In genomic region chr15:29102911-29103824, GRCh38 we compare ENCODE assay signal across 8 cellular contexts.
DNase-seq lines count a peak whose midpoint lies in the region; ATAC-seq and TF ChIP-seq lines count a peak whose summit lies in the region.

No MANE protein-coding gene starts in this region.

- H3K27me3 ChIP-seq in BLaER1 treated with 17β-estradiol and CSF1 and Interleukin-3, amounts not matched to agents 10 nM and 100 nM: no peaks in the 10 kb centered on the region
- no peaks in the 10 kb centered on the region for H3K27me3 ChIP-seq in HUES6 (ENCODE audit: control insufficient read depth, insufficient read depth, low read length)

- H3K4me1 Mint-ChIP-seq in progenitor cell of endocrine pancreas (ENCODE audit: low read depth): no peaks in the 10 kb centered on the region

- peak overlapping the region in 7 of 11 experiments; percentile 22 to 51 (median 25); a peak in 8 of 22 replicates for H3K27ac ChIP-seq in BLaER1 treated with 17β-estradiol and CSF1 and Interleukin-3, amounts not matched to agents 10 nM and 100 nM
- no peak overlapping the region for H3K27ac ChIP-seq in HUES6 (ENCODE audit: low read depth, low read length)

- DNase-seq in fibroblast of pulmonary artery (ENCODE audit: low read depth) (no peak), progenitor cell of endocrine pancreas (ENCODE audit: low spot score, unreplicated experiment) (no peak), NCI-H82 treated with DMSO at 0.1 percent for 48 hours (lab: John Stamatoyannopoulos, UW; ENCODE audit: unreplicated experiment) (no peak), superior temporal gyrus (ENCODE audit: extremely low spot score) (no peak), OCI-M2 (lab: John Stamatoyannopoulos, UW; ENCODE audit: unreplicated experiment) (no peak)

- no peaks in the 10 kb centered on the region for H3K27me3 Mint-ChIP-seq in progenitor cell of endocrine pancreas

- peak overlapping the region in 9 of 10 experiments; percentile 29 to 64 (median 46); a peak in 16 of 20 replicates for H3K4me3 ChIP-seq in BLaER1 treated with 17β-estradiol and CSF1 and Interleukin-3, amounts not matched to agents 10 nM and 100 nM
- H3K4me3 ChIP-seq in HUES6 (ENCODE audit: low read depth, low read length) (peak overlapping the region; percentile 53), fibroblast of pulmonary artery (replicated peaks; ENCODE audit: low read depth, low read length) (peak overlapping the region; percentile 42)

- peak overlapping the region; percentile 71 for H3K27ac Mint-ChIP-seq in progenitor cell of endocrine pancreas

- no peak overlapping the region for H3K4me3 Mint-ChIP-seq in progenitor cell of endocrine pancreas (ENCODE audit: low read depth)

- H3K4me1 ChIP-seq in BLaER1 treated with 17β-estradiol and CSF1 and Interleukin-3, amounts not matched to agents 10 nM and 100 nM: peaks cover 0 to 14% (median 7%) of the 10 kb centered on the region in 10 experiments; a peak in 12 of 20 replicates
- peaks cover 14% of the 10 kb centered on the region for H3K4me1 ChIP-seq in HUES6 (ENCODE audit: control insufficient read depth, insufficient read depth, low read length)

- no peaks in the 10 kb centered on the region for H3K9me3 Mint-ChIP-seq in progenitor cell of endocrine pancreas (ENCODE audit: low read depth)

- H3K36me3 Mint-ChIP-seq in progenitor cell of endocrine pancreas (ENCODE audit: insufficient read depth): peaks cover 9% of the 10 kb centered on the region

- H3K4me2 ChIP-seq in BLaER1 treated with 17β-estradiol and CSF1 and Interleukin-3, amounts not matched to agents 10 nM and 100 nM: peak overlapping the region; percentile 57 to 77 (median 75)

- H3K9me3 ChIP-seq in BLaER1 treated with 17β-estradiol and CSF1 and Interleukin-3, amounts not matched to agents 10 nM and 100 nM (replicated peaks in 1 of 11): no peaks in the 10 kb centered on the region
- H3K9me3 ChIP-seq in HUES6 (ENCODE audit: control insufficient read depth, insufficient read depth, low read depth, low read length): no peaks in the 10 kb centered on the region

- TF ChIP-seq CTCF in fibroblast of pulmonary artery (IDR thresholded peaks at IDR 0.05; ENCODE audit: low read length, missing control alignments): no peak
- TF ChIP-seq CTCF in progenitor cell of endocrine pancreas (IDR thresholded peaks at IDR 0.05; ENCODE audit: unreplicated experiment): no peak

- peak overlapping the region in 8 of 11 experiments; percentile 34 to 61 (median 52); a peak in 16 of 22 replicates for H3K9ac ChIP-seq in BLaER1 treated with 17β-estradiol and CSF1 and Interleukin-3, amounts not matched to agents 10 nM and 100 nM
- H3K9ac ChIP-seq in HUES6 (ENCODE audit: low read length): peak overlapping the region; percentile 49

- ATAC-seq in GM18519 (IDR thresholded peaks at IDR 0.05; ENCODE audit: low FRiP score, unreplicated experiment): no peak

- peaks cover 0 to 30% (median 0%) of the 10 kb centered on the region in 11 experiments; a peak in 4 of 22 replicates for H4K20me1 ChIP-seq in BLaER1 treated with 17β-estradiol and CSF1 and Interleukin-3, amounts not matched to agents 10 nM and 100 nM

- H3K36me3 ChIP-seq in BLaER1 treated with 17β-estradiol and CSF1 and Interleukin-3, amounts not matched to agents 10 nM and 100 nM: peaks cover 0 to 28% (median 0%) of the 10 kb centered on the region in 11 experiments; a peak in 8 of 22 replicates
- H3K36me3 ChIP-seq in HUES6 (ENCODE audit: control insufficient read depth, insufficient read depth, low read length): no peaks in the 10 kb centered on the region
